Comparison of ENCODE assay signal across 12 cellular contexts in genomic region chr2:205646680-205647079, GRCh38. TPM values are rescaled to one million over a fixed set of nuclear protein-coding genes. Genes with fewer than 3 reads are reported as not detected.
DNase-seq lines count a peak whose midpoint lies in the region; ATAC-seq and TF ChIP-seq lines count a peak whose summit lies in the region.
"Had no signal": no experiment of that assay in that cellular context is flagged by ENCODE, and none has a peak within 500 bp of the region (broad histone marks: within the 10 kb centered on the region; RNA-seq: fewer than 3 reads in every experiment).

No MANE protein-coding gene starts in this region.

- H3K4me3 ChIP-seq in right lobe of liver (no peak overlapping the region), mammary epithelial cell (replicated peaks in 1 of 3; ENCODE audit: insufficient read depth in 1 of 3, low read depth in 2 of 3, low read length in 3 of 3) (no peak overlapping the region), WERI-Rb-1 (ENCODE audit: low read depth, low read length) (no peak overlapping the region)

- H3K9me3 Mint-ChIP-seq in chondrocyte (ENCODE audit: low read depth): no peaks in the 10 kb centered on the region
- H3K9me3 Mint-ChIP-seq: nephron had no signal

- WGBS in right lobe of liver (ENCODE audit: insufficient coverage, low coverage, low lambda C conversion rate, missing lambda C conversion rate): 10% methylated on average over 8 of the region's 8 CpGs
- WGBS in mammary epithelial cell (ENCODE audit: low coverage, missing lambda C conversion rate): 96% methylated on average over 8 of the region's 8 CpGs

- no peak overlapping the region for H2AFZ ChIP-seq in mammary epithelial cell (ENCODE audit: low read depth, low read length)

- no peak overlapping the region for H3K9ac ChIP-seq in mammary epithelial cell (ENCODE audit: insufficient read depth, low read length)

- no peaks in the 10 kb centered on the region for H4K20me1 ChIP-seq in mammary epithelial cell (ENCODE audit: insufficient read depth, low read length)

- H3K36me3 ChIP-seq in right lobe of liver (no peaks in the 10 kb centered on the region), mammary epithelial cell (ENCODE audit: insufficient read depth, low read length) (no peaks in the 10 kb centered on the region), WERI-Rb-1 (no peaks in the 10 kb centered on the region)

- ATAC-seq in GM18873 (IDR thresholded peaks at IDR 0.05; ENCODE audit: low FRiP score, unreplicated experiment) (peak; percentile 97), GM21717 (IDR thresholded peaks at IDR 0.05; ENCODE audit: unreplicated experiment) (peak; percentile 99), HG03135 (IDR thresholded peaks at IDR 0.05; ENCODE audit: unreplicated experiment) (peak; percentile 97), right lobe of liver (peak in 3 of 4 donors; percentile 22 to 75 (median 43))

- H3K4me1 Mint-ChIP-seq in chondrocyte (ENCODE audit: low read depth): peaks cover 9% of the 10 kb centered on the region

- H3K4me2 ChIP-seq in mammary epithelial cell (ENCODE audit: insufficient read depth, low read depth, low read length): no peak overlapping the region

- H3K27me3 ChIP-seq in right lobe of liver (no peaks in the 10 kb centered on the region), mammary epithelial cell (ENCODE audit: insufficient read depth, low read length) (no peaks in the 10 kb centered on the region), WERI-Rb-1 (ENCODE audit: insufficient read depth, low read depth, severe bottlenecking) (no peaks in the 10 kb centered on the region)

- intact Hi-C loops in right lobe of liver (cut with DNase I): no loop called here
- intact Hi-C loops in mammary epithelial cell (cut with micrococcal nuclease): no loop called here

- H3K4me1 ChIP-seq in right lobe of liver (no peaks in the 10 kb centered on the region), mammary epithelial cell (ENCODE audit: insufficient read depth, low read length) (peaks cover 26% of the 10 kb centered on the region)

- CTCF ChIA-PET in mammary epithelial cell (lab: Charles Lee; ENCODE audit: low non-redundant PET): no interaction called here

- H3K27ac ChIP-seq in right lobe of liver (no peak overlapping the region), mammary epithelial cell (ENCODE audit: insufficient read depth, low read depth, low read length) (no peak overlapping the region), WERI-Rb-1 (no peak overlapping the region)

- DNase-seq in right lobe of liver: no peak
- no peak for DNase-seq in chondrocyte (ENCODE audit: low spot score)
- DNase-seq in mammary epithelial cell: no peak
- no peak for DNase-seq in WERI-Rb-1
- DNase-seq in NCI-H748 treated with DMSO at 0.1 percent for 48 hours (lab: John Stamatoyannopoulos, UW): no peak
- DNase-seq: DMS 273 treated with DMSO at 0.1 percent for 48 hours, NCI-H82 had no signal

- H3K27me3 Mint-ChIP-seq in chondrocyte (ENCODE audit: low read depth): no peaks in the 10 kb centered on the region

- no peaks in the 10 kb centered on the region for H3K9me3 ChIP-seq in right lobe of liver
- no peaks in the 10 kb centered on the region for H3K9me3 ChIP-seq in mammary epithelial cell (replicated peaks; ENCODE audit: insufficient read depth, low read length)
- H3K9me3 ChIP-seq in WERI-Rb-1 (ENCODE audit: severe bottlenecking): no peaks in the 10 kb centered on the region

- TF ChIP-seq CTCF in right lobe of liver (IDR thresholded peaks at IDR 0.05) (no peak), chondrocyte (IDR thresholded peaks at IDR 0.05) (no peak), mammary epithelial cell (conservative IDR thresholded peaks at IDR 0.05 in 1 of 2, IDR thresholded peaks at IDR 0.05 in 1 of 2; ENCODE audit: extremely low read depth in 1 of 2, insufficient read depth in 1 of 2, low read depth in 1 of 2, low read length in 2 of 2) (no peak), WERI-Rb-1 (IDR thresholded peaks at IDR 0.05; ENCODE audit: low read depth, low read length) (no peak)

- H3K4me3 Mint-ChIP-seq in chondrocyte (ENCODE audit: unreplicated experiment): no peak overlapping the region
- H3K4me3 Mint-ChIP-seq: brain, nephron had no signal

- H3K36me3 Mint-ChIP-seq in chondrocyte (ENCODE audit: low read depth): no peaks in the 10 kb centered on the region
- H3K36me3 Mint-ChIP-seq: brain had no signal

- in situ Hi-C loops in mammary epithelial cell (cut with MboI; ENCODE audit: low sequenced_read_pairs in 2 of 2): no loop called here

- dilution Hi-C loops in mammary epithelial cell (cut with HindIII; ENCODE audit: low sequenced_read_pairs): no loop called here

- BruUV-seq in mammary epithelial cell (replicated peaks; lab: Mats Ljungman, UMichigan): no TSS peak

- H3K27ac Mint-ChIP-seq in chondrocyte (ENCODE audit: unreplicated experiment): no peak overlapping the region
- H3K27ac Mint-ChIP-seq: brain, nephron had no signal

- H3K79me2 ChIP-seq in mammary epithelial cell (ENCODE audit: insufficient read depth, low read length): no peaks in the 10 kb centered on the region

- TF ChIP-seq POLR2A in right lobe of liver (IDR thresholded peaks at IDR 0.05): no peak

RNA-seq across cellular contexts. Expression of gene NRP2, which starts 35.6 kb away (rescaled TPM):
- total RNA-seq in right lobe of liver: 10 to 100 TPM in 3 of 6 experiments, 1 to 10 TPM in 3; 5.5 to 23.7 (median 8.6) TPM
- total RNA-seq in chondrocyte: 31.7 to 83.7 TPM (median 34.5 TPM) in 3 replicates
- total RNA-seq in mammary epithelial cell: 10 to 100 TPM; 32.3 to 58.8 TPM
- polyA plus RNA-seq in mammary epithelial cell: 47.4 TPM
- polyA minus RNA-seq in mammary epithelial cell: 109 TPM

Comparison
In these comparisons a context has a peak if more than half of its experiments do, and no peak if none do; other contexts are left out.
1. ATAC-seq: peak in every context shown above with its lines; median percentile 99 in GM21717; 97 in GM18873; 97 in HG03135; 43 in right lobe of liver.